ENCODE assay signal across 19 cellular contexts in the genomic region with DNA sequence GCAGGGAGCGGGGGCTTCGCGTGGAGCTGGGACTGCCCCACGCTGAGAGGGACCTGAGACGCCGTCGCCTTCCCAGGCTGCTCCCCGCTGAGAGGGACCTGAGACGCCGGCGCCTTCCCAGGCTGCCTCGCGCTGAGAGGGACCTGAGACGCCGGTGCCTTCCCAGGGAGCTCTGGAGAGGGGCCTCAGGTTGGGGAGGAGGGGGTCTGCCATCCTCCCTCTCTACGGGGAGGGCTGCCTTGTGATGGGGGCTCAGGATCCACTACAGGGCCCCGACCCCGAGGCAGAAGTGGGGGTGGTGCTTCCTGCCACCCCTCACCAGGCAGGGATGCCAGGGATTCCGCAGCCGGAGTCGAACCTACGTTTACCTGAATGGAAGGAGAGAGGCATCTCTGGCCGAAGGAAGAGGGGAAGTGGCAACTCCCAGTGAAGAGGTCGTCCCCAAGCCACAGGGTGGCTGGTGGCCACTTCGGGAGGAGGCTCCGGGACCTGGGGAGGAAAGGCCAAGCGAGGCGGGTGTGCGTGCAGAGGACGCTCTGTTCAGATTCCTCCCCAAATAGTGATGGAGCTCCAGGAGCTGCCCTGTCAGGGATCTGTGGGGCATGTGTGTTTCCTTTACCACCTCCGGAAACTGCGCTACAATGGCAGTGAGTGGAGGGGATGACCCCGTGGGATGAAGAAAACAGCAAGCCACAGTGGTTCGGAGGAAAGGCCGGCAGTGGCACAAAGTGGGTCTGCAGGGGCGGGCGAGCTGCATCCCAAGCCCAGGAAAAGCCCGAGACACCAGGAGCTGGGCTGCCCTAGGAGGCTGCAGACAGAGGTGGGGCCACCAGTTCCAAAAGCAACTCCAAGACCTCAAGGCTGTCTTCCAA.
A peak's percentile ranks its signal among the peaks of the same experiment; 100 is the strongest.
DNase-seq lines count a peak whose midpoint lies in the region; ATAC-seq, FAIRE-seq and TF ChIP-seq lines count a peak whose summit lies in the region.
"Had no signal": no experiment of that assay in that cellular context is flagged by ENCODE, and none has a peak within 500 bp of the region (broad histone marks: within the 10 kb centered on the region; RNA-seq: fewer than 3 reads in every experiment).

No MANE protein-coding gene starts in this region.

- peak overlapping the region; percentile 49 for H3K4me2 ChIP-seq in SK-N-SH

- H3K79me2 ChIP-seq in SK-N-SH (ENCODE audit: insufficient read depth): no peaks in the 10 kb centered on the region

- peaks cover 4% of the 10 kb centered on the region for H3K36me3 Mint-ChIP-seq in osteocyte (ENCODE audit: unreplicated experiment)
- H3K36me3 Mint-ChIP-seq: CD4-positive, CD25-positive, alpha-beta regulatory T cell had no signal

- intact Hi-C loops in colonic mucosa (cut with DNase I): no loop called here

- H3K27me3 ChIP-seq in SK-N-SH (ENCODE audit: insufficient read depth) (peaks cover 70% of the 10 kb centered on the region), AG04450 (ENCODE audit: control insufficient read depth, insufficient read depth, low read length) (no peaks in the 10 kb centered on the region), colonic mucosa (no peaks in the 10 kb centered on the region)

- DNase-seq in SK-N-SH (no peak), AG04450 (ENCODE audit: low read depth, low spot score) (no peak), colonic mucosa (peak; percentile 15), osteocyte (ENCODE audit: extremely low spot score, unreplicated experiment) (peak; percentile 70), cerebellar nuclear complex (lab: John Stamatoyannopoulos, UW) (no peak), HTR-8/SVneo (ENCODE audit: insufficient read length, low spot score) (no peak)
- DNase-seq: activated CD4-positive, alpha-beta memory T cell treated with anti-CD3 and anti-CD28 coated beads, Interleukin-2, amount 10 ng/mL, durations not matched to agents 7 days and 5 days; activated gamma-delta T cell treated with Interleukin-2 at 50 U/mL for 16 hours; CD4-positive, CD25-positive, alpha-beta regulatory T cell; DND-41; Kasumi-1; left ventricle myocardium inferior; naive thymus-derived CD8-positive, alpha-beta T cell; NCI-H446 treated with DMSO at 0.1 percent for 48 hours; stimulated activated CD4-positive, alpha-beta T cell treated with anti-CD3 and anti-CD28 coated beads, Interleukin-4, amount 100 ng/mL, for 1 hour had no signal

- no peak overlapping the region for H3K27ac Mint-ChIP-seq in osteocyte (ENCODE audit: unreplicated experiment)
- H3K27ac Mint-ChIP-seq: activated CD4-positive, alpha-beta memory T cell treated with anti-CD3 and anti-CD28 coated beads, Interleukin-2, amount 10 ng/mL, durations not matched to agents 7 days and 5 days; CD4-positive, CD25-positive, alpha-beta regulatory T cell had no signal

- TF ChIP-seq RAD21 in SK-N-SH (IDR thresholded peaks at IDR 0.05; ENCODE audit: low read length): no peak

- H3K4me1 ChIP-seq in SK-N-SH (ENCODE audit: control insufficient read depth in 1 of 2, insufficient read depth in 2 of 2, low read depth in 1 of 2, low read length in 1 of 2): peaks cover 0 to 12% of the 10 kb centered on the region in 2 experiments; a peak in 1 of 4 replicates
- H3K4me1 ChIP-seq in colonic mucosa: no peaks in the 10 kb centered on the region

- H3K27me3 Mint-ChIP-seq in osteocyte (ENCODE audit: unreplicated experiment): no peaks in the 10 kb centered on the region
- H3K27me3 Mint-ChIP-seq: activated CD4-positive, alpha-beta memory T cell treated with anti-CD3 and anti-CD28 coated beads, Interleukin-2, amount 10 ng/mL, durations not matched to agents 7 days and 5 days; CD4-positive, CD25-positive, alpha-beta regulatory T cell had no signal

- no peaks in the 10 kb centered on the region for H3F3A ChIP-seq in SK-N-SH (replicated peaks; ENCODE audit: insufficient read depth)

- H3K36me3 ChIP-seq in SK-N-SH (replicated peaks in 1 of 2; ENCODE audit: control insufficient read depth in 1 of 2, insufficient read depth in 2 of 2, low read length in 1 of 2) (no peaks in the 10 kb centered on the region), colonic mucosa (no peaks in the 10 kb centered on the region)

- TF ChIP-seq EP300 in SK-N-SH (IDR thresholded peaks at IDR 0.05; ENCODE audit: borderline replicate concordance in 1 of 2, low read depth in 1 of 2, low read length in 1 of 2): no peak

- 22% methylated on average over 17 of the region's 38 CpGs for WGBS in SK-N-SH (ENCODE audit: low lambda C conversion rate)

- H3K27ac ChIP-seq in SK-N-SH (ENCODE audit: low read depth in 2 of 2, low read length in 1 of 2) (no peak overlapping the region), AG04450 (ENCODE audit: low read depth, low read length) (peak overlapping the region; percentile 91), colonic mucosa (no peak overlapping the region)
- H3K27ac ChIP-seq: left ventricle myocardium inferior, SK-N-MC had no signal

- FAIRE-seq in HTR-8/SVneo (lab: Jason Lieb, UNC): no peak
- FAIRE-seq: GM19239 had no signal

- peaks cover 16% of the 10 kb centered on the region for H3K9me3 Mint-ChIP-seq in osteocyte (ENCODE audit: unreplicated experiment)

- no peaks in the 10 kb centered on the region for H4K20me1 ChIP-seq in SK-N-SH (ENCODE audit: insufficient read depth)

- H3K4me3 Mint-ChIP-seq in osteocyte (ENCODE audit: unreplicated experiment): peak overlapping the region; percentile 42
- H3K4me3 Mint-ChIP-seq: activated CD4-positive, alpha-beta memory T cell treated with anti-CD3 and anti-CD28 coated beads, Interleukin-2, amount 10 ng/mL, durations not matched to agents 7 days and 5 days; CD4-positive, CD25-positive, alpha-beta regulatory T cell; naive thymus-derived CD8-positive, alpha-beta T cell had no signal

- ATAC-seq in SK-N-SH treated with all-trans-retinoic acid at 6 μM for 48 hours: no peak
- ATAC-seq in HG03159 (IDR thresholded peaks at IDR 0.05; ENCODE audit: unreplicated experiment): no peak
- ATAC-seq: naive thymus-derived CD8-positive, alpha-beta T cell had no signal

- H3K9me3 ChIP-seq in SK-N-SH (peaks cover 10% of the 10 kb centered on the region; the same call in 1 of the 2 replicates), AG04450 (ENCODE audit: control insufficient read depth, insufficient read depth, low read length) (peaks cover 49% of the 10 kb centered on the region), colonic mucosa (no peaks in the 10 kb centered on the region)

- CTCF ChIA-PET in SK-N-SH (lab: Yijun Ruan, JAX) (interaction anchor here (0.6 kb wide), 1 partner anchor 19 kb away, joined by 3 read pairs; no protein-coding TSS in a partner anchor), AG04450 (lab: Charles Lee) (no interaction called here)

- TF ChIP-seq CTCF in SK-N-SH (IDR thresholded peaks at IDR 0.05) (no peak), AG04450 (IDR thresholded peaks at IDR 0.05; ENCODE audit: low read depth, low read length) (no peak), colonic mucosa (IDR thresholded peaks at IDR 0.05) (no peak), osteocyte (IDR thresholded peaks at IDR 0.05) (no peak)

- peaks cover 29% of the 10 kb centered on the region for H3K4me1 Mint-ChIP-seq in osteocyte (ENCODE audit: unreplicated experiment)
- H3K4me1 Mint-ChIP-seq: CD4-positive, CD25-positive, alpha-beta regulatory T cell had no signal

- H3K4me3 ChIP-seq in SK-N-SH (ENCODE audit: low read depth in 2 of 2, low read length in 1 of 2): no peak overlapping the region
- H3K4me3 ChIP-seq in AG04450 (ENCODE audit: low read depth, low read length): no peak overlapping the region; the same call in 1 of the 2 replicates
- no peak overlapping the region for H3K4me3 ChIP-seq in colonic mucosa
- H3K4me3 ChIP-seq: left ventricle myocardium inferior, SK-N-MC had no signal

- POLR2A ChIA-PET in SK-N-SH (lab: Yijun Ruan, JAX) (no interaction called here), AG04450 (lab: Yijun Ruan, JAX) (no interaction called here)

- H2AFZ ChIP-seq in SK-N-SH (ENCODE audit: low read depth): no peak overlapping the region

- H3K9ac ChIP-seq in SK-N-SH: no peak overlapping the region
- H3K9ac ChIP-seq in colonic mucosa (ENCODE audit: low read depth in 2 of 2, low read length in 2 of 2): no peak overlapping the region

- no peaks in the 10 kb centered on the region for H3K9me2 ChIP-seq in SK-N-SH

TF ChIP-seq in SK-N-SH, 30 proteins besides CTCF, POLR2A, EP300 and RAD21:
- TF ChIP-seq SIN3A (IDR thresholded peaks at IDR 0.05; ENCODE audit: borderline replicate concordance, low read depth, low read length) (no peak), CHD2 (IDR thresholded peaks at IDR 0.05; ENCODE audit: low read length, partially characterized antibody) (no peak)
- TF ChIP-seq, protein P1, sequence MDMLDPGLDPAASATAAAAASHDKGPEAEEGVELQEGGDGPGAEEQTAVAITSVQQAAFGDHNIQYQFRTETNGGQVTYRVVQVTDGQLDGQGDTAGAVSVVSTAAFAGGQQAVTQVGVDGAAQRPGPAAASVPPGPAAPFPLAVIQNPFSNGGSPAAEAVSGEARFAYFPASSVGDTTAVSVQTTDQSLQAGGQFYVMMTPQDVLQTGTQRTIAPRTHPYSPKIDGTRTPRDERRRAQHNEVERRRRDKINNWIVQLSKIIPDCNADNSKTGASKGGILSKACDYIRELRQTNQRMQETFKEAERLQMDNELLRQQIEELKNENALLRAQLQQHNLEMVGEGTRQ (IDR thresholded peaks at IDR 0.05; ENCODE audit: borderline replicate concordance, low read depth, low read length): no peak

TF ChIP-seq in SK-N-SH treated with all-trans-retinoic acid at 6 μM for 48 hours, 23 proteins besides CTCF, POLR2A, EP300 and RAD21 (continues in another document):
- TF ChIP-seq ZNF8 (CRISPR knock-in tag; IDR thresholded peaks at IDR 0.05) (no peak), ESRRG (CRISPR knock-in tag; IDR thresholded peaks at IDR 0.05) (no peak), ZC3H10 (CRISPR knock-in tag; IDR thresholded peaks at IDR 0.05) (no peak), CSDC2 (CRISPR knock-in tag; IDR thresholded peaks at IDR 0.05) (no peak), ZNF70 (CRISPR knock-in tag; IDR thresholded peaks at IDR 0.05) (no peak), RARB (CRISPR knock-in tag; IDR thresholded peaks at IDR 0.05) (no peak)
- TF ChIP-seq, protein P2, sequence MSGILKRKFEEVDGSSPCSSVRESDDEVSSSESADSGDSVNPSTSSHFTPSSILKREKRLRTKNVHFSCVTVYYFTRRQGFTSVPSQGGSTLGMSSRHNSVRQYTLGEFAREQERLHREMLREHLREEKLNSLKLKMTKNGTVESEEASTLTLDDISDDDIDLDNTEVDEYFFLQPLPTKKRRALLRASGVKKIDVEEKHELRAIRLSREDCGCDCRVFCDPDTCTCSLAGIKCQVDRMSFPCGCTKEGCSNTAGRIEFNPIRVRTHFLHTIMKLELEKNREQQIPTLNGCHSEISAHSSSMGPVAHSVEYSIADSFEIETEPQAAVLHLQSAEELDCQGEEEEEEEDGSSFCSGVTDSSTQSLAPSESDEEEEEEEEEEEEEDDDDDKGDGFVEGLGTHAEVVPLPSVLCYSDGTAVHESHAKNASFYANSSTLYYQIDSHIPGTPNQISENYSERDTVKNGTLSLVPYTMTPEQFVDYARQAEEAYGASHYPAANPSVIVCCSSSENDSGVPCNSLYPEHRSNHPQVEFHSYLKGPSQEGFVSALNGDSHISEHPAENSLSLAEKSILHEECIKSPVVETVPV (CRISPR knock-in tag; IDR thresholded peaks at IDR 0.05): no peak

Comparison
In these comparisons a context has a peak if more than half of its experiments do, and no peak if none do; other contexts are left out.
1. DNase-seq: peak in colonic mucosa (single experiment) and osteocyte (single experiment); none in SK-N-SH (single experiment), AG04450 (single experiment), cerebellar nuclear complex (0 of 2) and HTR-8/SVneo (single experiment).